Comparison of ENCODE assay signal across 9 cellular contexts in genomic region chr10:70758757-70759514, GRCh38. TPM values are rescaled to one million over a fixed set of nuclear protein-coding genes. Genes with fewer than 3 reads are reported as not detected.
DNase-seq lines count a peak whose midpoint lies in the region; TF ChIP-seq lines count a peak whose summit lies in the region.
"Had no signal": no experiment of that assay in that cellular context is flagged by ENCODE, and none has a peak within 500 bp of the region (broad histone marks: within the 10 kb centered on the region; RNA-seq: fewer than 3 reads in every experiment).

No MANE protein-coding gene starts in this region.

- peaks cover 32% of the 10 kb centered on the region for H3K27me3 Mint-ChIP-seq in activated naive CD4-positive, alpha-beta T cell treated with anti-CD3 and anti-CD28 coated beads, Interleukin-2, amount 10 ng/mL, durations not matched to agents 7 days and 5 days
- H3K27me3 Mint-ChIP-seq in glutamatergic neuron (ENCODE audit: unreplicated experiment) (peaks cover 3% of the 10 kb centered on the region), progenitor cell of endocrine pancreas (peaks cover 11% of the 10 kb centered on the region)

- peak; percentile 69 for TF ChIP-seq CTCF in DOHH2 (IDR thresholded peaks at IDR 0.05; ENCODE audit: low read depth, low read length, poor library complexity, severe bottlenecking)
- peak; percentile 80 for TF ChIP-seq CTCF in glutamatergic neuron (IDR thresholded peaks at IDR 0.05; ENCODE audit: partially characterized antibody, unreplicated experiment)
- peak; percentile 87 for TF ChIP-seq CTCF in progenitor cell of endocrine pancreas (IDR thresholded peaks at IDR 0.05; ENCODE audit: unreplicated experiment)
- TF ChIP-seq CTCF in uterus (IDR thresholded peaks at IDR 0.05): peak; percentile 62 to 78 (median 72)

- H3K9me3 ChIP-seq in DOHH2 (ENCODE audit: control insufficient read depth, insufficient read depth, low read length): no peaks in the 10 kb centered on the region
- no peaks in the 10 kb centered on the region for H3K9me3 ChIP-seq in MG63
- no peaks in the 10 kb centered on the region for H3K9me3 ChIP-seq in uterus

- no peak for TF ChIP-seq POLR2A in uterus (IDR thresholded peaks at IDR 0.05)

- no peaks in the 10 kb centered on the region for H3K9me3 Mint-ChIP-seq in activated naive CD4-positive, alpha-beta T cell treated with anti-CD3 and anti-CD28 coated beads, Interleukin-2, amount 10 ng/mL, durations not matched to agents 7 days and 5 days
- H3K9me3 Mint-ChIP-seq in glutamatergic neuron (ENCODE audit: unreplicated experiment) (peaks cover 7% of the 10 kb centered on the region), progenitor cell of endocrine pancreas (ENCODE audit: low read depth) (no peaks in the 10 kb centered on the region)

- no peak overlapping the region for H3K4me3 ChIP-seq in DOHH2 (ENCODE audit: low read length)
- H3K4me3 ChIP-seq in MG63: no peak overlapping the region
- no peak overlapping the region for H3K4me3 ChIP-seq in uterus

- H3K27ac ChIP-seq in DOHH2 (ENCODE audit: low read depth, low read length) (no peak overlapping the region), uterus (no peak overlapping the region)
- H3K27ac ChIP-seq: epithelial cell of prostate had no signal

- H3K4me2 ChIP-seq in DOHH2 (ENCODE audit: low read length): no peak overlapping the region

- H3K4me1 ChIP-seq in DOHH2 (ENCODE audit: control insufficient read depth, low read length) (no peaks in the 10 kb centered on the region), uterus (no peaks in the 10 kb centered on the region)

- no peaks in the 10 kb centered on the region for H3K36me3 Mint-ChIP-seq in activated naive CD4-positive, alpha-beta T cell treated with anti-CD3 and anti-CD28 coated beads, Interleukin-2, amount 10 ng/mL, durations not matched to agents 7 days and 5 days
- H3K36me3 Mint-ChIP-seq in glutamatergic neuron (ENCODE audit: unreplicated experiment): no peaks in the 10 kb centered on the region
- no peaks in the 10 kb centered on the region for H3K36me3 Mint-ChIP-seq in progenitor cell of endocrine pancreas (ENCODE audit: insufficient read depth)

- H3K4me3 Mint-ChIP-seq in activated naive CD4-positive, alpha-beta T cell treated with anti-CD3 and anti-CD28 coated beads, Interleukin-2, amount 10 ng/mL, durations not matched to agents 7 days and 5 days: no peak overlapping the region
- H3K4me3 Mint-ChIP-seq in glutamatergic neuron (ENCODE audit: unreplicated experiment): no peak overlapping the region
- H3K4me3 Mint-ChIP-seq in progenitor cell of endocrine pancreas (ENCODE audit: low read depth): no peak overlapping the region

- H3K36me3 ChIP-seq in DOHH2 (ENCODE audit: control insufficient read depth, low read length): no peaks in the 10 kb centered on the region
- no peaks in the 10 kb centered on the region for H3K36me3 ChIP-seq in MG63
- H3K36me3 ChIP-seq in uterus: no peaks in the 10 kb centered on the region

- peaks cover 5% of the 10 kb centered on the region; the same call in 1 of the 2 replicates for H3K27me3 ChIP-seq in DOHH2 (ENCODE audit: control insufficient read depth, low read length)
- no peaks in the 10 kb centered on the region for H3K27me3 ChIP-seq in MG63
- no peaks in the 10 kb centered on the region for H3K27me3 ChIP-seq in uterus

- no peaks in the 10 kb centered on the region for H3K79me2 ChIP-seq in DOHH2 (ENCODE audit: control insufficient read depth, low read length)

- H3K27ac Mint-ChIP-seq in activated naive CD4-positive, alpha-beta T cell treated with anti-CD3 and anti-CD28 coated beads, Interleukin-2, amount 10 ng/mL, durations not matched to agents 7 days and 5 days: no peak overlapping the region
- H3K27ac Mint-ChIP-seq in glutamatergic neuron (ENCODE audit: unreplicated experiment): no peak overlapping the region
- H3K27ac Mint-ChIP-seq in progenitor cell of endocrine pancreas: no peak overlapping the region

- no peaks in the 10 kb centered on the region for H4K20me1 ChIP-seq in DOHH2 (ENCODE audit: control insufficient read depth, insufficient read depth, low read depth, low read length)

- no peaks in the 10 kb centered on the region for H3K4me1 Mint-ChIP-seq in activated naive CD4-positive, alpha-beta T cell treated with anti-CD3 and anti-CD28 coated beads, Interleukin-2, amount 10 ng/mL, durations not matched to agents 7 days and 5 days
- H3K4me1 Mint-ChIP-seq in glutamatergic neuron (ENCODE audit: low read depth, unreplicated experiment): peaks cover 29% of the 10 kb centered on the region
- no peaks in the 10 kb centered on the region for H3K4me1 Mint-ChIP-seq in progenitor cell of endocrine pancreas (ENCODE audit: low read depth)

- DNase-seq in MG63 (peak; percentile 51), SKM-1 (lab: John Stamatoyannopoulos, UW; ENCODE audit: unreplicated experiment) (peak; percentile 82), glutamatergic neuron (peak; percentile 80), progenitor cell of endocrine pancreas (ENCODE audit: low spot score, unreplicated experiment) (peak; percentile 54), uterus (peak; percentile 67 to 71), mesenteric fat pad (ENCODE audit: low spot score) (no peak)
- peak; percentile 78 for DNase-seq in activated naive CD4-positive, alpha-beta T cell treated with anti-CD3 and anti-CD28 coated beads, Interleukin-2, amount 10 ng/mL, durations not matched to agents 7 days and 5 days

- intact Hi-C loops in uterus (cut with DNase I; ENCODE audit: low total_unique reads): no loop called here

- no peaks in the 10 kb centered on the region for H3K9me2 ChIP-seq in DOHH2 (replicated peaks; ENCODE audit: control insufficient read depth, low read length)

- H3F3A ChIP-seq in DOHH2 (ENCODE audit: control insufficient read depth, insufficient read depth): no peaks in the 10 kb centered on the region

- CTCF ChIA-PET in activated naive CD4-positive, alpha-beta T cell treated with anti-CD3 and anti-CD28 coated beads, Interleukin-2, amount 10 ng/mL, durations not matched to agents 7 days and 5 days (lab: Charles Lee): interaction anchor here (0.6 to 7.1 kb wide), 18 partner anchors 13 to 865 kb away, joined by 3 to 71 read pairs (median 3); no protein-coding TSS in a partner anchor

RNA-seq across cellular contexts. Expression of gene TBATA, which starts 26.2 kb away (rescaled TPM):
- not detected in 2 replicates for total RNA-seq in MG63 (2014; rRNA removed; shearing (Covaris generic); ENCODE audit: low replicate concordance)
- total RNA-seq in glutamatergic neuron (ENCODE audit: unreplicated experiment) (not detected), progenitor cell of endocrine pancreas (not detected in 2 replicates), uterus (not detected), mesenteric fat pad (not detected)

RNA-seq across cellular contexts. Expression of gene SGPL1, which starts 56.8 kb away (rescaled TPM):
- 16.4 and 19.3 TPM in 2 replicates for total RNA-seq in MG63 (2014; rRNA removed; shearing (Covaris generic); ENCODE audit: low replicate concordance)
- total RNA-seq in glutamatergic neuron (ENCODE audit: unreplicated experiment) (111 TPM), progenitor cell of endocrine pancreas (82.1 and 93.6 TPM in 2 replicates), uterus (10 to 100 TPM; 13.3 to 59.7 (median 27.3) TPM), mesenteric fat pad (40.0 TPM)
